ENCODE assay signal across 8 cellular contexts in genomic region chr1:91884459-91885290, GRCh38. TPM values are rescaled to one million over a fixed set of nuclear protein-coding genes. Genes with fewer than 3 reads are reported as not detected.
DNase-seq lines count a peak whose midpoint lies in the region; ATAC-seq and TF ChIP-seq lines count a peak whose summit lies in the region.

No MANE protein-coding gene starts in this region.

- no peaks in the 10 kb centered on the region for H3K27me3 ChIP-seq in prostate gland (replicated peaks; ENCODE audit: insufficient read depth)

- no peak for TF ChIP-seq POLR2A in prostate gland (IDR thresholded peaks at IDR 0.05)

- H3K36me3 ChIP-seq in prostate gland = no peaks in the 10 kb centered on the region

- peak overlapping the region; percentile 81 to 96 for H3K4me3 ChIP-seq in prostate gland

- WGBS in prostate gland = 7% methylated on average over 25 of the region's 25 CpGs

- peak overlapping the region; percentile 87 to 93 for H3K27ac ChIP-seq in prostate gland

- intact Hi-C loops in prostate gland (cut with DNase I) = loop anchor here (5.0 kb wide), 2 partner anchors 52 to 157 kb away; no protein-coding TSS in a partner anchor

- H3K9me3 ChIP-seq in prostate gland = no peaks in the 10 kb centered on the region

- DNase-seq in ELR (ENCODE audit: low read depth) (peak; percentile 50), NCI-H2227 treated with DMSO at 0.1 percent for 48 hours (lab: John Stamatoyannopoulos, UW) (peak; percentile 43), activated gamma-delta T cell treated with Interleukin-2 at 50 U/mL for 16 hours (peak; percentile 12), glomerular visceral epithelial cell (ENCODE audit: extremely low spot score) (peak; percentile 16), prostate gland (ENCODE audit: low spot score) (peak; percentile 13), occipital lobe (lab: John Stamatoyannopoulos, UW) (no peak)

- no peak for TF ChIP-seq CTCF in prostate gland (IDR thresholded peaks at IDR 0.05)

- H3K4me1 ChIP-seq in prostate gland (replicated peaks) = no peaks in the 10 kb centered on the region

- ATAC-seq in GM18868 (IDR thresholded peaks at IDR 0.05; ENCODE audit: unreplicated experiment) (no peak), GM21825 (IDR thresholded peaks at IDR 0.05; ENCODE audit: unreplicated experiment) (no peak)

RNA-seq across cellular contexts. Expression of gene TGFBR3, which starts 1.3 kb away (rescaled TPM):
- total RNA-seq in prostate gland (10 to 100 TPM; 26.4 to 51.7 TPM), occipital lobe (6.9 TPM)
